Comparison of ENCODE assay signal across 18 cellular contexts in the genomic region with DNA sequence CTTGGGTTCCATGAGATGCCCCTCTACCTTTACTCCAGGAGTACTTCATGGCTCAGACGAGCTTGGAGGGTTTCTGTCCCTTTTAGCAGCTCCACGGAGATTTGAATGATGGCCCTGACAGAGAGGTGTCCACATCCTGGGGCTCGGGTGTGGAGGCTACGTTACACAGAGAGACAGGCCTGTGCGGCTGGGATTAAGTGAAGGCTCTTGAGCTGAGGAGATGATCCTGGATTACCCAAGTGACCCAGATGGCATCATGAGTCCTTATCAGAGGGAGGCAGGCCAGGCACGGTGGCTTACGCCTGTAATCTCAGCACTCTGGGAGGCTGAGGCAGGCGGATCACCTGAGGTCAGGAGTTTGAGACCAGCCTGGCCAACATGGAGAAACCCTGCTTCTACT. TPM values are rescaled to one million over a fixed set of nuclear protein-coding genes. Genes with fewer than 3 reads are reported as not detected.
DNase-seq lines count a peak whose midpoint lies in the region; ATAC-seq and TF ChIP-seq lines count a peak whose summit lies in the region.
"Had no signal": no experiment of that assay in that cellular context is flagged by ENCODE, and none has a peak within 500 bp of the region (broad histone marks: within the 10 kb centered on the region; RNA-seq: fewer than 3 reads in every experiment).

No MANE protein-coding gene starts in this region.

- H3K9me3 Mint-ChIP-seq in natural killer cell, result no peaks in the 10 kb centered on the region
- no peaks in the 10 kb centered on the region for H3K9me3 Mint-ChIP-seq in stimulated activated naive B cell treated with anti-CD40 and anti-IgM and Interleukin-4, amounts not matched to agents 10 μg/mL and 1 μg/mL and 100 μg/mL, for 72 hours
- H3K9me3 Mint-ChIP-seq: CD4-positive, alpha-beta memory T cell had no signal

- ATAC-seq in natural killer cell, result no peak
- ATAC-seq in stimulated activated naive B cell treated with anti-CD40 and anti-IgM and Interleukin-4, amounts not matched to agents 10 μg/mL and 1 μg/mL and 100 μg/mL, for 72 hours (replicated peaks), result no peak

- peaks cover 8% of the 10 kb centered on the region for H3K36me3 Mint-ChIP-seq in natural killer cell
- peaks cover 42 to 71% of the 10 kb centered on the region in 2 donors for H3K36me3 Mint-ChIP-seq in stimulated activated naive B cell treated with anti-CD40 and anti-IgM and Interleukin-4, amounts not matched to agents 10 μg/mL and 1 μg/mL and 100 μg/mL, for 72 hours

- intact Hi-C loops in cardiac septum (cut with DNase I), result no loop called here
- intact Hi-C loops in natural killer cell (cut with micrococcal nuclease), result no loop called here

- no peak overlapping the region for H3K4me3 Mint-ChIP-seq in natural killer cell
- H3K4me3 Mint-ChIP-seq in stimulated activated naive B cell treated with anti-CD40 and anti-IgM and Interleukin-4, amounts not matched to agents 10 μg/mL and 1 μg/mL and 100 μg/mL, for 72 hours, result no peak overlapping the region

- peaks cover 18 to 31% of the 10 kb centered on the region in 2 donors for H3K4me1 Mint-ChIP-seq in natural killer cell
- peaks cover 16 to 18% of the 10 kb centered on the region in 2 donors for H3K4me1 Mint-ChIP-seq in stimulated activated naive B cell treated with anti-CD40 and anti-IgM and Interleukin-4, amounts not matched to agents 10 μg/mL and 1 μg/mL and 100 μg/mL, for 72 hours

- peaks cover 0 to 64% of the 10 kb centered on the region in 2 donors for H3K4me1 ChIP-seq in right atrium auricular region

- TF ChIP-seq CTCF in right atrium auricular region (IDR thresholded peaks at IDR 0.05) (no peak), WERI-Rb-1 (IDR thresholded peaks at IDR 0.05; ENCODE audit: low read depth, low read length) (no peak), natural killer cell (IDR thresholded peaks at IDR 0.05) (no peak)

- H3K36me3 ChIP-seq in right atrium auricular region, result peaks cover 35% of the 10 kb centered on the region
- H3K36me3 ChIP-seq in WERI-Rb-1, result peaks cover 64% of the 10 kb centered on the region

- H3K27me3 Mint-ChIP-seq in natural killer cell (ENCODE audit: low read depth in 2 of 2), result no peaks in the 10 kb centered on the region
- no peaks in the 10 kb centered on the region for H3K27me3 Mint-ChIP-seq in stimulated activated naive B cell treated with anti-CD40 and anti-IgM and Interleukin-4, amounts not matched to agents 10 μg/mL and 1 μg/mL and 100 μg/mL, for 72 hours
- H3K27me3 Mint-ChIP-seq: CD4-positive, alpha-beta memory T cell had no signal

- H3K9me3 ChIP-seq in right atrium auricular region (no peaks in the 10 kb centered on the region), WERI-Rb-1 (ENCODE audit: severe bottlenecking) (no peaks in the 10 kb centered on the region)

- peak overlapping the region; percentile 89 to 96 for H3K27ac Mint-ChIP-seq in natural killer cell
- H3K27ac Mint-ChIP-seq in stimulated activated naive B cell treated with anti-CD40 and anti-IgM and Interleukin-4, amounts not matched to agents 10 μg/mL and 1 μg/mL and 100 μg/mL, for 72 hours, result peak overlapping the region; percentile 31
- H3K27ac Mint-ChIP-seq: CD4-positive, alpha-beta memory T cell had no signal

- H3K27me3 ChIP-seq in right atrium auricular region (no peaks in the 10 kb centered on the region), WERI-Rb-1 (ENCODE audit: insufficient read depth, low read depth, severe bottlenecking) (no peaks in the 10 kb centered on the region)

- DNase-seq in right atrium auricular region (ENCODE audit: low spot score), result no peak
- no peak for DNase-seq in cardiac septum (ENCODE audit: low spot score)
- DNase-seq in WERI-Rb-1, result peak; percentile 95
- DNase-seq in natural killer cell, result no peak
- DNase-seq in stimulated activated naive B cell treated with anti-CD40 and anti-IgM and Interleukin-4, amounts not matched to agents 10 μg/mL and 1 μg/mL and 100 μg/mL, for 72 hours, result no peak
- no peak for DNase-seq in stimulated activated CD8-positive, alpha-beta memory T cell treated with anti-CD3 and anti-CD28 coated beads, Interleukin-4, amount 100 ng/mL, for 48 hours
- DNase-seq in stimulated activated CD4-positive, alpha-beta T cell treated with anti-CD3 and anti-CD28 coated beads, Interleukin-2, amount 100 ng/mL, for 48 hours, result no peak
- no peak for DNase-seq in midbrain (lab: John Stamatoyannopoulos, UW)
- DNase-seq: AML-193; CD4-positive, alpha-beta memory T cell; DMS 273 treated with DMSO at 0.1 percent for 48 hours; GOT3; NCI-H1105 treated with DMSO at 0.1 percent for 48 hours; NCI-H187; NCI-H748 treated with DMSO at 0.1 percent for 48 hours; SHP77 had no signal

- H3K27ac ChIP-seq in right atrium auricular region, result peak overlapping the region; percentile 55 to 57
- H3K27ac ChIP-seq in WERI-Rb-1, result peak overlapping the region; percentile 70
- H3K27ac ChIP-seq: HL-60, KMS-11 had no signal

- H3K4me3 ChIP-seq in right atrium auricular region (no peak overlapping the region), WERI-Rb-1 (ENCODE audit: low read depth, low read length) (no peak overlapping the region)

RNA-seq across cellular contexts. Expression of a gene that starts 12.4 kb away (rescaled TPM):
- total RNA-seq in right atrium auricular region (10 to 100 TPM; 36.2 to 50.4 TPM), cardiac septum (39.0 TPM), natural killer cell (100 to 1,000 TPM; 133 to 183 (median 165) TPM)

RNA-seq across cellular contexts. Expression of a gene that starts 41.1 kb away (rescaled TPM):
- total RNA-seq in right atrium auricular region (10 to 100 TPM; 26.3 to 36.6 TPM), cardiac septum (37.1 TPM), natural killer cell (10 to 100 TPM; 36.9 to 41.8 (median 37.2) TPM)
